13 cellular contexts compared by ENCODE assay signal in genomic region chr14:96189288-96189711, GRCh38. TPM values are rescaled to one million over a fixed set of nuclear protein-coding genes. Genes with fewer than 3 reads are reported as not detected.
DNase-seq lines count a peak whose midpoint lies in the region; ATAC-seq and TF ChIP-seq lines count a peak whose summit lies in the region.
"Had no signal": no experiment of that assay in that cellular context is flagged by ENCODE, and none has a peak within 500 bp of the region (broad histone marks: within the 10 kb centered on the region; RNA-seq: fewer than 3 reads in every experiment).

No MANE protein-coding gene starts in this region.

- H3K4me1 ChIP-seq in upper lobe of left lung = peaks cover 3 to 23% (median 8%) of the 10 kb centered on the region in 4 donors

- WGBS in upper lobe of left lung, 2 donors = 42 to 73% methylated on average over 11 of the region's 11 CpGs

- no peaks in the 10 kb centered on the region for H3K4me1 Mint-ChIP-seq in activated naive CD4-positive, alpha-beta T cell treated with anti-CD3 and anti-CD28 coated beads, Interleukin-2, amount 50 U/mL, for 24 hours

- no peak overlapping the region for H3K27ac ChIP-seq in upper lobe of left lung
- H3K27ac ChIP-seq: ovary, thoracic aorta had no signal

- no peak for DNase-seq in activated naive CD4-positive, alpha-beta T cell treated with anti-CD3 and anti-CD28 coated beads, Interleukin-2, amount 50 U/mL, for 16 hours
- DNase-seq in foreskin fibroblast (peak; percentile 69 to 89), upper lobe of left lung (peak; percentile 46 to 56), iPS-NIHi7 (ENCODE audit: extremely low spot score) (no peak), NCI-H1417 (lab: John Stamatoyannopoulos, UW) (no peak)
- no peak for DNase-seq in activated T-cell treated with anti-CD3 and anti-CD28 coated beads, Interleukin-2, amount 50 U/mL, for 48 hours
- DNase-seq: NCI-H187 treated with DMSO at 0.1 percent for 48 hours; ovary; stimulated activated CD4-positive, alpha-beta T cell treated with anti-CD3 and anti-CD28 coated beads, Interleukin-4, amount 100 ng/mL, for 1 hour had no signal

- H3K4me3 Mint-ChIP-seq in activated naive CD4-positive, alpha-beta T cell treated with anti-CD3 and anti-CD28 coated beads, Interleukin-2, amount 50 U/mL, for 24 hours = no peak overlapping the region
- H3K4me3 Mint-ChIP-seq: T-helper 2 cell treated with Interferon-gamma antibody and Interleukin-4, amounts not matched to agents 5 μg/mL and 100 μg/mL, for 36 hours had no signal

- no peaks in the 10 kb centered on the region for H3K9me3 ChIP-seq in upper lobe of left lung
- H3K9me3 ChIP-seq: ovary, thoracic aorta had no signal

- peak overlapping the region; percentile 66 for H3K27ac Mint-ChIP-seq in activated naive CD4-positive, alpha-beta T cell treated with anti-CD3 and anti-CD28 coated beads, Interleukin-2, amount 50 U/mL, for 24 hours
- H3K27ac Mint-ChIP-seq: T-helper 2 cell treated with Interferon-gamma antibody and Interleukin-4, amounts not matched to agents 5 μg/mL and 100 μg/mL, for 36 hours had no signal

- TF ChIP-seq EP300 in upper lobe of left lung (IDR thresholded peaks at IDR 0.05) = peak in 2 of 4 donors; percentile 19 to 65

- no peaks in the 10 kb centered on the region for H3K27me3 ChIP-seq in upper lobe of left lung
- H3K27me3 ChIP-seq: ovary had no signal

- TF ChIP-seq CTCF in foreskin fibroblast (IDR thresholded peaks at IDR 0.05; ENCODE audit: low read depth, low read length) (no peak), upper lobe of left lung (IDR thresholded peaks at IDR 0.05) (no peak)

- H3K27me3 Mint-ChIP-seq in activated naive CD4-positive, alpha-beta T cell treated with anti-CD3 and anti-CD28 coated beads, Interleukin-2, amount 50 U/mL, for 24 hours = no peaks in the 10 kb centered on the region

- H3K36me3 Mint-ChIP-seq in activated naive CD4-positive, alpha-beta T cell treated with anti-CD3 and anti-CD28 coated beads, Interleukin-2, amount 50 U/mL, for 24 hours = no peaks in the 10 kb centered on the region

- H3K9me3 Mint-ChIP-seq in activated naive CD4-positive, alpha-beta T cell treated with anti-CD3 and anti-CD28 coated beads, Interleukin-2, amount 50 U/mL, for 24 hours = no peaks in the 10 kb centered on the region
- H3K9me3 Mint-ChIP-seq: T-helper 2 cell treated with Interferon-gamma antibody and Interleukin-4, amounts not matched to agents 5 μg/mL and 100 μg/mL, for 36 hours had no signal

- no peaks in the 10 kb centered on the region for H3K36me3 ChIP-seq in upper lobe of left lung
- H3K36me3 ChIP-seq: ovary, thoracic aorta had no signal

- ATAC-seq in HG03439 (IDR thresholded peaks at IDR 0.05; ENCODE audit: unreplicated experiment) = peak; percentile 60
- ATAC-seq in upper lobe of left lung (ENCODE audit: low FRiP score in 2 of 2) = peak; percentile 20 to 80

- H3K4me3 ChIP-seq in foreskin fibroblast (ENCODE audit: low read depth in 1 of 2, low read length in 2 of 2) = no peak overlapping the region
- no peak overlapping the region for H3K4me3 ChIP-seq in upper lobe of left lung
- H3K4me3 ChIP-seq: ovary, thoracic aorta had no signal

- TF ChIP-seq POLR2A in upper lobe of left lung (IDR thresholded peaks at IDR 0.05) = no peak

RNA-seq across cellular contexts. Expression of gene BDKRB2, which starts 15.3 kb away (rescaled TPM):
- total RNA-seq in upper lobe of left lung = 1 to 10 TPM in 4 of 6 donors, under 1 TPM in 1, not detected in 1; 0.78 to 4.0 (median 1.8) TPM

Comparison
In these comparisons a context has a peak if more than half of its experiments do, and no peak if none do; other contexts are left out.
1. DNase-seq: peak in foreskin fibroblast (2 of 2) and upper lobe of left lung (2 of 2); none in activated naive CD4-positive, alpha-beta T cell treated with anti-CD3 and anti-CD28 coated beads, Interleukin-2, amount 50 U/mL, for 16 hours (single experiment), activated T-cell treated with anti-CD3 and anti-CD28 coated beads, Interleukin-2, amount 50 U/mL, for 48 hours (0 of 2), iPS-NIHi7 (single experiment) and NCI-H1417 (0 of 3).